21 cellular contexts compared by ENCODE assay signal in the genomic region with DNA sequence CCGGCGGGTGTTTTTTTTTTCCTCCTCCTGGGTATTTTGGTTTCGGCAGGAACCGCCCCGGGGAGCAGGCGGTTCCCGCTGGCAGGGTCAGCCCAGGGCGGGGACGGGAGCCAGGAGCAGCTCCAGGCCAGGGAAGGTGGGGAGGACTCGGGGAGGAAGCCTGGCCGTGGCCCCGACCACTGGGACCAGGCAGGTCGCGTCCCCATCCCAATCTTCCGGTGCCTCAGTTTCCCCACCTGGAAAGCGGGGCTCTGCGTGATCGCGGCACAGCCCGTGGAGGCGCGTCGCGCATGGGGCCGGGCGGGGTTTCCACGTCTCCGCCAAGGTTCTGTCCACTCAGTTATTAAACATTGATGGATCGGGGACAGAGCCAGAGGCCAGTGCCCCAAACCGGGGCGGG.
A peak's percentile ranks its signal among the peaks of the same experiment; 100 is the strongest.
DNase-seq lines count a peak whose midpoint lies in the region; ATAC-seq and TF ChIP-seq lines count a peak whose summit lies in the region.
"Had no signal": no experiment of that assay in that cellular context is flagged by ENCODE, and none has a peak within 500 bp of the region (broad histone marks: within the 10 kb centered on the region; RNA-seq: fewer than 3 reads in every experiment).

No MANE protein-coding gene starts in this region.

- no peak overlapping the region for H3K27ac Mint-ChIP-seq in stimulated activated memory B cell treated with anti-CD40 and anti-IgM and Interleukin-4, amounts not matched to agents 10 μg/mL and 1 μg/mL and 100 μg/mL, for 72 hours
- H3K27ac Mint-ChIP-seq: neural progenitor cell had no signal

- no peaks in the 10 kb centered on the region for H3K27me3 Mint-ChIP-seq in stimulated activated memory B cell treated with anti-CD40 and anti-IgM and Interleukin-4, amounts not matched to agents 10 μg/mL and 1 μg/mL and 100 μg/mL, for 72 hours
- H3K27me3 Mint-ChIP-seq: stimulated activated naive B cell treated with anti-CD40 and anti-IgM and Interleukin-4, amounts not matched to agents 10 μg/mL and 1 μg/mL and 100 μg/mL, for 72 hours had no signal

- H3K36me3 Mint-ChIP-seq in stimulated activated memory B cell treated with anti-CD40 and anti-IgM and Interleukin-4, amounts not matched to agents 10 μg/mL and 1 μg/mL and 100 μg/mL, for 72 hours: no peaks in the 10 kb centered on the region
- H3K36me3 Mint-ChIP-seq: neural progenitor cell; stimulated activated naive B cell treated with anti-CD40 and anti-IgM and Interleukin-4, amounts not matched to agents 10 μg/mL and 1 μg/mL and 100 μg/mL, for 72 hours had no signal

- peak; percentile 46 for ATAC-seq in stimulated activated memory B cell treated with anti-CD40 and anti-IgM and Interleukin-4, amounts not matched to agents 10 μg/mL and 1 μg/mL and 100 μg/mL, for 72 hours
- ATAC-seq: GM12878; HCT116; stimulated activated naive B cell treated with anti-CD40 and anti-IgM and Interleukin-4, amounts not matched to agents 10 μg/mL and 1 μg/mL and 100 μg/mL, for 72 hours had no signal

- intact Hi-C loops in head of caudate nucleus (cut with DNase I): no loop called here

- DNase-seq in GM03348 (ENCODE audit: low spot score) (peak; percentile 56), coronary artery (ENCODE audit: low spot score) (no peak), iPS-NIHi11 (ENCODE audit: low spot score) (peak; percentile 38), NCI-H345 treated with DMSO at 0.1 percent for 48 hours (lab: John Stamatoyannopoulos, UW; ENCODE audit: unreplicated experiment) (no peak), NCI-H1694 treated with DMSO at 0.1 percent for 48 hours (lab: John Stamatoyannopoulos, UW) (no peak), head of caudate nucleus (no peak), putamen (ENCODE audit: low spot score) (no peak)
- DNase-seq: activated CD8-positive, alpha-beta memory T cell treated with anti-CD3 and anti-CD28 coated beads, Interleukin-2, amount 50 U/mL, for 48 hours; activated naive CD4-positive, alpha-beta T cell; KG1; mesenchymal stem cell; NCI-H1092; NK-92 treated with Interleukin-12 subunit alpha and Interleukin-12 subunit beta, amount 100 ng/mL, for 24 hours; SHP77; stimulated activated naive B cell treated with anti-CD40 and anti-IgM and Interleukin-4, amounts not matched to agents 10 μg/mL and 1 μg/mL and 100 μg/mL, for 72 hours; T-helper 2 cell had no signal

- TF ChIP-seq CTCF in coronary artery (IDR thresholded peaks at IDR 0.05): no peak

- H3K9me3 Mint-ChIP-seq in stimulated activated memory B cell treated with anti-CD40 and anti-IgM and Interleukin-4, amounts not matched to agents 10 μg/mL and 1 μg/mL and 100 μg/mL, for 72 hours: no peaks in the 10 kb centered on the region
- H3K9me3 Mint-ChIP-seq: neural progenitor cell; stimulated activated naive B cell treated with anti-CD40 and anti-IgM and Interleukin-4, amounts not matched to agents 10 μg/mL and 1 μg/mL and 100 μg/mL, for 72 hours had no signal

- H3K4me3 ChIP-seq in coronary artery: peak overlapping the region; percentile 62
- H3K4me3 ChIP-seq: GM12878, neural progenitor cell, smooth muscle cell had no signal

- no peak overlapping the region for H3K4me3 Mint-ChIP-seq in stimulated activated memory B cell treated with anti-CD40 and anti-IgM and Interleukin-4, amounts not matched to agents 10 μg/mL and 1 μg/mL and 100 μg/mL, for 72 hours
- H3K4me3 Mint-ChIP-seq: neural progenitor cell; stimulated activated naive B cell treated with anti-CD40 and anti-IgM and Interleukin-4, amounts not matched to agents 10 μg/mL and 1 μg/mL and 100 μg/mL, for 72 hours had no signal

- H3K4me1 Mint-ChIP-seq in stimulated activated memory B cell treated with anti-CD40 and anti-IgM and Interleukin-4, amounts not matched to agents 10 μg/mL and 1 μg/mL and 100 μg/mL, for 72 hours: peaks cover 17% of the 10 kb centered on the region

- H3K27ac ChIP-seq in coronary artery: peak overlapping the region; percentile 76 to 91
- H3K27ac ChIP-seq: neural progenitor cell had no signal

Comparison
In these comparisons a context has a peak if more than half of its experiments do, and no peak if none do; other contexts are left out.
1. DNase-seq: peak in GM03348 (single experiment) and iPS-NIHi11 (single experiment); none in coronary artery (single experiment), NCI-H345 treated with DMSO at 0.1 percent for 48 hours (single experiment), NCI-H1694 treated with DMSO at 0.1 percent for 48 hours (single experiment), head of caudate nucleus (0 of 42) and putamen (single experiment).